7 cellular contexts compared by ENCODE assay signal in genomic region chr3:198147989-198148388, GRCh38.
DNase-seq lines count a peak whose midpoint lies in the region; ATAC-seq and TF ChIP-seq lines count a peak whose summit lies in the region.
"Not testable (repeated sequence)": the region's sequence is repeated elsewhere in the genome, so short reads cannot be mapped to it uniquely, and the experiment has no call there.

No MANE protein-coding gene starts in this region.

- not testable (repeated sequence) for H3K4me2 ChIP-seq in HCT116 (ENCODE audit: low read length); mesendoderm (ENCODE audit: low read length)

- H3K4ac ChIP-seq in mesendoderm (ENCODE audit: low read depth, low read length), result not testable (repeated sequence)

- H3K79me2 ChIP-seq in HCT116 (ENCODE audit: insufficient read depth, low read length); mesendoderm (ENCODE audit: control insufficient read depth, insufficient read depth, low read length): not testable (repeated sequence)

- TF ChIP-seq RAD21 in HCT116 (IDR thresholded peaks at IDR 0.05; ENCODE audit: low read depth), result not testable (repeated sequence)

- not testable (repeated sequence) for H3K27ac Mint-ChIP-seq in glutamatergic neuron (ENCODE audit: unreplicated experiment)

- CTCF ChIA-PET in HCT116 (lab: Charles Lee); Panc1 (lab: Charles Lee): not testable (repeated sequence)

- not testable (repeated sequence) for H3K27me3 ChIP-seq in BE2C; HCT116 (ENCODE audit: insufficient read depth, low read length); Panc1 (ENCODE audit: control insufficient read depth, insufficient read depth, low read length); mesendoderm (ENCODE audit: insufficient read depth, low read length, poor library complexity); neutrophil

- not testable (repeated sequence) for H4K5ac ChIP-seq in mesendoderm (ENCODE audit: low read length)

- not testable (repeated sequence) for H3K4me1 ChIP-seq in BE2C; HCT116 (ENCODE audit: control insufficient read depth in 1 of 2, insufficient read depth in 2 of 2, low read length in 2 of 2); Panc1 (ENCODE audit: control insufficient read depth, insufficient read depth, low read length); mesendoderm (ENCODE audit: control insufficient read depth, low read depth, low read length)
- peaks cover 30 to 42% of the 10 kb centered on the region in 2 experiments for H3K4me1 ChIP-seq in neutrophil (ENCODE audit: control insufficient read depth in 1 of 2, insufficient read depth in 1 of 2, low read depth in 1 of 2, low read length in 1 of 2)

- H2AFZ ChIP-seq in HCT116 (ENCODE audit: low read depth, low read length, poor library complexity, severe bottlenecking), result not testable (repeated sequence)

- not testable (repeated sequence) for H3K79me1 ChIP-seq in mesendoderm (ENCODE audit: low read length)

- H3K36me3 Mint-ChIP-seq in glutamatergic neuron (ENCODE audit: unreplicated experiment), result not testable (repeated sequence)

- DNase-seq in BE2C; HCT116 (ENCODE audit: low read depth, low spot score); Panc1 (ENCODE audit: low read depth, low spot score): not testable (repeated sequence)
- peak; percentile 40 for DNase-seq in coronary artery (ENCODE audit: low spot score)
- DNase-seq in glutamatergic neuron, result peak; percentile 45
- DNase-seq in mesendoderm, result peak; percentile 88

- not testable (repeated sequence) for H3K9ac ChIP-seq in HCT116 (ENCODE audit: low read length); mesendoderm (ENCODE audit: low read length)

- not testable (repeated sequence) for H2AK5ac ChIP-seq in mesendoderm (ENCODE audit: low read length)

- not testable (repeated sequence) for H2BK15ac ChIP-seq in mesendoderm (replicated peaks; ENCODE audit: low read depth)

- peak; percentile 10; the same call in 1 of the 2 replicates for TF ChIP-seq CTCF in BE2C (IDR thresholded peaks at IDR 0.05; ENCODE audit: low read depth, low read length)
- TF ChIP-seq CTCF in HCT116 (IDR thresholded peaks at IDR 0.05 in 2 of 3, conservative IDR thresholded peaks at IDR 0.05 in 1 of 3; ENCODE audit: borderline replicate concordance in 1 of 3, insufficient read depth in 1 of 3, low read depth in 2 of 3, low read length in 2 of 3); coronary artery (IDR thresholded peaks at IDR 0.05); glutamatergic neuron (IDR thresholded peaks at IDR 0.05; ENCODE audit: partially characterized antibody, unreplicated experiment); neutrophil (IDR thresholded peaks at IDR 0.05): not testable (repeated sequence)
- peak; percentile 37 for TF ChIP-seq CTCF in Panc1 (IDR thresholded peaks at IDR 0.05)

- H3K36me3 ChIP-seq in BE2C; HCT116 (ENCODE audit: control insufficient read depth in 1 of 2, insufficient read depth in 2 of 2, low read length in 2 of 2); Panc1 (ENCODE audit: control insufficient read depth, insufficient read depth, low read length); mesendoderm (ENCODE audit: control insufficient read depth, insufficient read depth, low read length); neutrophil: not testable (repeated sequence)

- POLR2A ChIA-PET in HCT116 (lab: Charles Lee); Panc1 (lab: Charles Lee): not testable (repeated sequence)

- intact Hi-C loops in HCT116 (cut with micrococcal nuclease); Panc1 (cut with micrococcal nuclease; ENCODE audit: unreplicated experiment): not testable (repeated sequence)

- peak; percentile 49; the same call in 1 of the 2 replicates for ATAC-seq in HCT116
- not testable (repeated sequence) for ATAC-seq in Panc1

- not testable (repeated sequence) for H3K27ac ChIP-seq in HCT116 (ENCODE audit: low read depth, low read length); Panc1 (ENCODE audit: low read length); coronary artery; mesendoderm (ENCODE audit: low read depth, low read length)
- peak overlapping the region; percentile 25 for H3K27ac ChIP-seq in neutrophil

- not testable (repeated sequence) for H3K56ac ChIP-seq in mesendoderm (ENCODE audit: low read length)

- H3K4me3 ChIP-seq in BE2C (ENCODE audit: low read depth, low read length); HCT116 (replicated peaks in 1 of 2; ENCODE audit: low read depth in 1 of 2, low read length in 2 of 2); Panc1 (ENCODE audit: low read depth in 2 of 2, low read length in 2 of 2); coronary artery; mesendoderm (ENCODE audit: low read length); neutrophil (ENCODE audit: low read depth in 1 of 2, low read length in 1 of 2): not testable (repeated sequence)

- not testable (repeated sequence) for H3K27me3 Mint-ChIP-seq in glutamatergic neuron (ENCODE audit: unreplicated experiment)

- H2BK5ac ChIP-seq in mesendoderm (ENCODE audit: low read length), result not testable (repeated sequence)

- H3K4me3 Mint-ChIP-seq in glutamatergic neuron (ENCODE audit: unreplicated experiment), result not testable (repeated sequence)

- BruUV-seq in HCT116 (replicated peaks; lab: Mats Ljungman, UMichigan); Panc1 (replicated peaks; lab: Mats Ljungman, UMichigan): not testable (repeated sequence)

- not testable (repeated sequence) for TF ChIP-seq POLR2A in HCT116 (IDR thresholded peaks at IDR 0.05; ENCODE audit: borderline replicate concordance, extremely low read depth, insufficient read depth, insufficient read length)

- not testable (repeated sequence) for H3K9me3 Mint-ChIP-seq in glutamatergic neuron (ENCODE audit: unreplicated experiment)

- H4K8ac ChIP-seq in mesendoderm (ENCODE audit: low read depth, low read length), result not testable (repeated sequence)

- H3K4me1 Mint-ChIP-seq in glutamatergic neuron (ENCODE audit: low read depth, unreplicated experiment), result not testable (repeated sequence)

- no CpG with 5 or more reads among the region's 6 CpGs for WGBS in mesendoderm (ENCODE audit: extremely low coverage, insufficient coverage, low lambda C conversion rate)

- H3K18ac ChIP-seq in mesendoderm (ENCODE audit: low read length), result not testable (repeated sequence)

- H2BK120ac ChIP-seq in mesendoderm (ENCODE audit: low read depth, low read length), result not testable (repeated sequence)

- H3K23ac ChIP-seq in mesendoderm (ENCODE audit: low read length), result not testable (repeated sequence)

- RAD21 ChIA-PET in HCT116 (lab: Charles Lee; ENCODE audit: low non-redundant PET in 1 of 2, low total read pairs in 2 of 2, uncharacterized antibody in 2 of 2, unreplicated experiment in 2 of 2), result not testable (repeated sequence)

- H4K20me1 ChIP-seq in HCT116 (ENCODE audit: insufficient read depth), result not testable (repeated sequence)

- H3K9me2 ChIP-seq in HCT116 (ENCODE audit: insufficient read depth), result not testable (repeated sequence)

- in situ Hi-C loops in Panc1 (cut with HindIII; ENCODE audit: low pct_unique_long_range_greater_than_20kb, low sequenced_read_pairs), result not testable (repeated sequence)

- not testable (repeated sequence) for H3K9me3 ChIP-seq in BE2C; HCT116 (ENCODE audit: control insufficient read depth in 1 of 2, insufficient read depth in 1 of 2, low read depth in 1 of 2, low read length in 2 of 2); Panc1 (ENCODE audit: control insufficient read depth, insufficient read depth, low read depth, low read length); neutrophil
